1 cellular context compared by ENCODE assay signal in genomic region chr17:1490643-1491405, GRCh38.
A peak's percentile ranks its signal among the peaks of the same experiment; 100 is the strongest.
TF ChIP-seq lines count a peak whose summit lies in the region.

No MANE protein-coding gene starts in this region.

TF ChIP-seq in K562, 482 proteins besides CTCF, POLR2A, EP300 and RAD21 (continued from another document and continues in another):
- TF ChIP-seq ESRRB (CRISPR knock-in tag; IDR thresholded peaks at IDR 0.05; ENCODE audit: borderline replicate concordance) = no peak
- no peak for TF ChIP-seq ZHX1 (conservative IDR thresholded peaks at IDR 0.05; ENCODE audit: low read length)
- peak; percentile 78 for TF ChIP-seq ZNF24 (IDR thresholded peaks at IDR 0.05)
- TF ChIP-seq RBM34 (IDR thresholded peaks at IDR 0.05; ENCODE audit: borderline replicate concordance, insufficient read depth, low read length) = no peak
- no peak for TF ChIP-seq ZNF592 (IDR thresholded peaks at IDR 0.05)
- no peak for TF ChIP-seq MCM5 (IDR thresholded peaks at IDR 0.05; ENCODE audit: low read depth)
- peak; percentile 40; the same call in 1 of the 2 replicates for TF ChIP-seq NCOA1 (IDR thresholded peaks at IDR 0.05; ENCODE audit: low read depth)
- peak; percentile 49 for TF ChIP-seq ZFP36 (IDR thresholded peaks at IDR 0.05; ENCODE audit: low read depth, low read length, partially characterized antibody)
- no peak for TF ChIP-seq SNRNP70 (optimal IDR thresholded peaks at IDR 0.05; ENCODE audit: low read depth, low read length)
- TF ChIP-seq ZBTB5 (IDR thresholded peaks at IDR 0.05) = no peak
- TF ChIP-seq MXD1 (CRISPR knock-in tag; IDR thresholded peaks at IDR 0.05; ENCODE audit: borderline replicate concordance, poor library complexity, severe bottlenecking) = no peak
- peak; percentile 35; the same call in 1 of the 2 replicates for TF ChIP-seq ZNF263 (CRISPR knock-in tag; IDR thresholded peaks at IDR 0.05; ENCODE audit: borderline replicate concordance)
- TF ChIP-seq ZNF395 (CRISPR knock-in tag; IDR thresholded peaks at IDR 0.05) = no peak
- no peak for TF ChIP-seq LCOR (CRISPR knock-in tag; IDR thresholded peaks at IDR 0.05)
- TF ChIP-seq ZNF644 (tag; IDR thresholded peaks at IDR 0.05; ENCODE audit: low read depth) = no peak
- TF ChIP-seq ARHGAP35 (IDR thresholded peaks at IDR 0.05; ENCODE audit: partially characterized antibody) = no peak
- peak; percentile 39 for TF ChIP-seq POLR2B (IDR thresholded peaks at IDR 0.05; ENCODE audit: low read depth, partially characterized antibody)
- TF ChIP-seq PML (IDR thresholded peaks at IDR 0.05; ENCODE audit: low read length) = peak; percentile 58; the same call in 1 of the 2 replicates
- no peak for TF ChIP-seq ZNF121 (CRISPR knock-in tag; conservative IDR thresholded peaks at IDR 0.05)
- TF ChIP-seq FOXK1 (CRISPR knock-in tag; IDR thresholded peaks at IDR 0.05; ENCODE audit: borderline replicate concordance) = no peak
- 0 out of 4 replicates have a peak, but pooled peaks of 1 of the 2 experiments have one; percentile 46 for TF ChIP-seq UBTF (IDR thresholded peaks at IDR 0.05; ENCODE audit: borderline replicate concordance in 1 of 2, low read depth in 2 of 2, low read length in 2 of 2)
- no peak for TF ChIP-seq ZBTB17 (CRISPR knock-in tag; IDR thresholded peaks at IDR 0.05)
- peak; percentile 76 for TF ChIP-seq HDAC2 (IDR thresholded peaks at IDR 0.05)
- TF ChIP-seq KDM1A (IDR thresholded peaks at IDR 0.05) = peak; percentile 5 to 86; a peak in 2 of 4 replicates
- TF ChIP-seq ZNF347 (CRISPR knock-in tag; IDR thresholded peaks at IDR 0.05; ENCODE audit: low read depth) = no peak
- TF ChIP-seq SMARCC2 (IDR thresholded peaks at IDR 0.05; ENCODE audit: low read depth) = no peak
- no peak for TF ChIP-seq ZNF212 (CRISPR knock-in tag; IDR thresholded peaks at IDR 0.05)
- TF ChIP-seq IRF9 (tag; IDR thresholded peaks at IDR 0.05) = no peak
- TF ChIP-seq MTA3 (IDR thresholded peaks at IDR 0.05; ENCODE audit: borderline replicate concordance) = peak; percentile 81
- TF ChIP-seq TEAD2 (tag; IDR thresholded peaks at IDR 0.05) = no peak
- TF ChIP-seq CC2D1A (IDR thresholded peaks at IDR 0.05) = peak; percentile 70; the same call in 1 of the 2 replicates
- no peak for TF ChIP-seq ZNF407 (IDR thresholded peaks at IDR 0.05; ENCODE audit: low read depth)
- peak; percentile 57; the same call in 1 of the 2 replicates for TF ChIP-seq STAT5A (IDR thresholded peaks at IDR 0.05; ENCODE audit: borderline replicate concordance, low read length)
- no peak for TF ChIP-seq FIP1L1 (IDR thresholded peaks at IDR 0.05; ENCODE audit: low read depth, low read length, poor library complexity, severe bottlenecking)
- no peak for TF ChIP-seq ZSCAN32 (CRISPR knock-in tag; IDR thresholded peaks at IDR 0.05)
- TF ChIP-seq MBD2 (IDR thresholded peaks at IDR 0.05; ENCODE audit: borderline replicate concordance, low read depth) = peak; percentile 50; the same call in 1 of the 2 replicates
- no peak for TF ChIP-seq ZNF232 (CRISPR knock-in tag; IDR thresholded peaks at IDR 0.05)
- no peak for TF ChIP-seq ILF3 (IDR thresholded peaks at IDR 0.05; ENCODE audit: borderline replicate concordance)
